ENCODE assay signal across 8 cellular contexts in the genomic region with DNA sequence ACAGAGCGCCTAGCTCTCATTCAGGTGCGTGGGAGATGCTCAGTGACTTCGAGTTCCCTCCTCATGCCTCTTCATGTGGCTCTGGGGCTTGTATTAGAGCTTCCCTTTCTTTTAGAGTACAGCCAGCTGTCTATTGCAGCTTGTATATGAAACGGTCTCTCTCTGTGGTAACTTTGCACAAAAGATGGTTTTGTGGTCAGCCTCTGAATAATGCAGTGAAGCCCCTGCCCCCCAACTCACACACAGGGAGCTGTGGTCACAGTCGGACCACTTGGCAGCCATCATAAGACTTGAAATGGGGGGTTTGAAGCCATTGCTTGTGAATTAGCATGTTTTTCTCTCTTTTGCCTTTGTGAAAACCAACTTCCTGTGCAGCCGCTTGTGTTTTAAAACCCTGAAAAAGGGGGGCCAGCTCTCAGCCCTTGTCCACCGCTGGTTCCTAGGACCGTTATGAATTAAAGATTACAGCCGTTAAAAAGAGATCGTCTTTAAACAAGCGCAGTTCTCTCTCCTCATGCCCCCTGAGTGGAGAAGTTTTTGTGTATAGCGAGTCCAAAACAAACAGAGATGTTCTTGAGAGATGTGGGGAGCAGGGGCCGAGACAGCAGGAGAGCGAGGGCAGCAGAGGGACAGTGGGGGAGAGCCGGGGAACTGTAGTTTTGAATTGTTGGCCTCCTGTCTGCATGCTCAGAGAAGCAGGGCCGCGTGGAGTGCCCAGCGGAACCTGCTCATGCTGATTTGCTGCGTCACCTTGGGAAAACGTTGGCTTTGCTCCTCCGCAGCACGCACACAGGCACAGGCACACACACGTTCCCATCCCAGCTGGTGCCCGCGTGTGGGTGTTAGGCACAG.
A peak's percentile ranks its signal among the peaks of the same experiment; 100 is the strongest.
DNase-seq lines count a peak whose midpoint lies in the region; ATAC-seq and TF ChIP-seq lines count a peak whose summit lies in the region.

No MANE protein-coding gene starts in this region.

- no peak for DNase-seq in CD14-positive monocyte (ENCODE audit: low spot score)
- peak; percentile 57 for DNase-seq in activated T-cell treated with anti-CD3 and anti-CD28 coated beads, Interleukin-2, amount 50 U/mL, for 24 hours
- peak; percentile 72 for DNase-seq in iris pigment epithelial cell (ENCODE audit: low read depth)
- DNase-seq in NCI-H82 (lab: John Stamatoyannopoulos, UW): no peak
- no peak for DNase-seq in A673 (ENCODE audit: low spot score)
- no peak for DNase-seq in OCI-M2 (lab: John Stamatoyannopoulos, UW; ENCODE audit: unreplicated experiment)

- H3K4me1 Mint-ChIP-seq in CD14-positive monocyte: peaks cover 35% of the 10 kb centered on the region
- H3K4me1 Mint-ChIP-seq in activated T-cell treated with anti-CD3 and anti-CD28 coated beads, Interleukin-2, amount 50 U/mL, for 24 hours (ENCODE audit: low read depth): peaks cover 78% of the 10 kb centered on the region

- H3K9me3 Mint-ChIP-seq in CD14-positive monocyte: no peaks in the 10 kb centered on the region
- no peaks in the 10 kb centered on the region for H3K9me3 Mint-ChIP-seq in activated T-cell treated with anti-CD3 and anti-CD28 coated beads, Interleukin-2, amount 50 U/mL, for 24 hours

- ATAC-seq in GM19397 (IDR thresholded peaks at IDR 0.05; ENCODE audit: unreplicated experiment) (peak; percentile 73), HG03432 (IDR thresholded peaks at IDR 0.05; ENCODE audit: unreplicated experiment) (peak; percentile 86)

- H3K27me3 ChIP-seq in A673 (replicated peaks; ENCODE audit: insufficient read depth, low read depth, low read length, poor library complexity): no peaks in the 10 kb centered on the region

- BruUV-seq in A673 (replicated peaks; lab: Mats Ljungman, UMichigan): no TSS peak

- peak overlapping the region in 5 of 7 donors; percentile 28 to 87 (median 63) for H3K27ac Mint-ChIP-seq in CD14-positive monocyte
- H3K27ac Mint-ChIP-seq in activated T-cell treated with anti-CD3 and anti-CD28 coated beads, Interleukin-2, amount 50 U/mL, for 24 hours: peak overlapping the region; percentile 88

- H3K27ac ChIP-seq in A673 (ENCODE audit: low read depth, low read length, poor library complexity, severe bottlenecking): no peak overlapping the region

- POLR2A ChIA-PET in A673 (lab: Charles Lee; ENCODE audit: low non-redundant PET): no interaction called here

- H3K9me3 ChIP-seq in A673 (ENCODE audit: low read depth, low read length, poor library complexity, severe bottlenecking): no peaks in the 10 kb centered on the region

- H3K4me3 ChIP-seq in A673 (ENCODE audit: low read depth, low read length, poor library complexity, severe bottlenecking): no peak overlapping the region

- no peaks in the 10 kb centered on the region for H3K4me1 ChIP-seq in A673 (ENCODE audit: insufficient read depth, low read length, poor library complexity, severe bottlenecking)

- H3K36me3 Mint-ChIP-seq in CD14-positive monocyte: peaks cover 3 to 7% of the 10 kb centered on the region in 2 donors
- H3K36me3 Mint-ChIP-seq in activated T-cell treated with anti-CD3 and anti-CD28 coated beads, Interleukin-2, amount 50 U/mL, for 24 hours (ENCODE audit: low read depth): peaks cover 26% of the 10 kb centered on the region

- peaks cover 0 to 14% (median 6%) of the 10 kb centered on the region in 3 donors for H3K27me3 Mint-ChIP-seq in CD14-positive monocyte (ENCODE audit: low read depth in 3 of 3)
- no peaks in the 10 kb centered on the region for H3K27me3 Mint-ChIP-seq in activated T-cell treated with anti-CD3 and anti-CD28 coated beads, Interleukin-2, amount 50 U/mL, for 24 hours

- H3K4me3 Mint-ChIP-seq in CD14-positive monocyte: peak overlapping the region; percentile 25 to 90
- H3K4me3 Mint-ChIP-seq in activated T-cell treated with anti-CD3 and anti-CD28 coated beads, Interleukin-2, amount 50 U/mL, for 24 hours: peak overlapping the region; percentile 51

- CTCF ChIA-PET in A673 (lab: Charles Lee): no interaction called here

- TF ChIP-seq CTCF in CD14-positive monocyte (IDR thresholded peaks at IDR 0.05): no peak
- no peak for TF ChIP-seq CTCF in A673 (conservative IDR thresholded peaks at IDR 0.05; ENCODE audit: low read depth, low read length)

- no peaks in the 10 kb centered on the region for H3K36me3 ChIP-seq in A673 (ENCODE audit: insufficient read depth, low read length, poor library complexity, severe bottlenecking)

- intact Hi-C loops in CD14-positive monocyte (cut with micrococcal nuclease) (no loop called here), A673 (cut with micrococcal nuclease; ENCODE audit: unreplicated experiment) (no loop called here)

Comparison
In these comparisons a context has a peak if more than half of its experiments do, and no peak if none do; other contexts are left out.
1. DNase-seq: peak in activated T-cell treated with anti-CD3 and anti-CD28 coated beads, Interleukin-2, amount 50 U/mL, for 24 hours (single experiment) and iris pigment epithelial cell (single experiment); none in CD14-positive monocyte (single experiment), NCI-H82 (single experiment), A673 (single experiment) and OCI-M2 (single experiment).